15 cellular contexts compared by ENCODE assay signal in genomic region chr5:172617817-172618216, GRCh38. TPM values are rescaled to one million over a fixed set of nuclear protein-coding genes. Genes with fewer than 3 reads are reported as not detected.
DNase-seq lines count a peak whose midpoint lies in the region; ATAC-seq and TF ChIP-seq lines count a peak whose summit lies in the region.
"Had no signal": no experiment of that assay in that cellular context is flagged by ENCODE, and none has a peak within 500 bp of the region (broad histone marks: within the 10 kb centered on the region; RNA-seq: fewer than 3 reads in every experiment).

No MANE protein-coding gene starts in this region.

- no peaks in the 10 kb centered on the region for H3K79me2 ChIP-seq in GM23338 (replicated peaks; ENCODE audit: insufficient read depth)
- H3K79me2 ChIP-seq in neural progenitor cell (ENCODE audit: low read depth) = no peaks in the 10 kb centered on the region
- no peaks in the 10 kb centered on the region for H3K79me2 ChIP-seq in smooth muscle cell (ENCODE audit: low read depth)

- H3K4me1 ChIP-seq in GM23338 (ENCODE audit: insufficient read depth) = peaks cover 10% of the 10 kb centered on the region; the same call in 1 of the 2 replicates
- H3K4me1 ChIP-seq in neural progenitor cell = peaks cover 6% of the 10 kb centered on the region
- H3K4me1 ChIP-seq in smooth muscle cell (ENCODE audit: low read depth) = no peaks in the 10 kb centered on the region
- H3K4me1 ChIP-seq in thyroid gland = no peaks in the 10 kb centered on the region

- H3K9ac ChIP-seq in neural progenitor cell (no peak overlapping the region), smooth muscle cell (ENCODE audit: low read depth) (no peak overlapping the region)

- H3K27ac Mint-ChIP-seq in GM23338 = 0 out of 2 replicates have a peak overlapping the region, but pooled peaks have one; percentile 23
- H3K27ac Mint-ChIP-seq in WTC11 = no peak overlapping the region
- H3K27ac Mint-ChIP-seq in neural progenitor cell = peak overlapping the region; percentile 21
- H3K27ac Mint-ChIP-seq in activated T-cell treated with anti-CD3 and anti-CD28 coated beads, Interleukin-2, amount 50 U/mL, for 24 hours = no peak overlapping the region

- H3K36me3 ChIP-seq in GM23338 (ENCODE audit: insufficient read depth) = no peaks in the 10 kb centered on the region
- no peaks in the 10 kb centered on the region for H3K36me3 ChIP-seq in neural progenitor cell
- H3K36me3 ChIP-seq in smooth muscle cell (ENCODE audit: low read depth) = no peaks in the 10 kb centered on the region
- no peaks in the 10 kb centered on the region for H3K36me3 ChIP-seq in thyroid gland

- no peak overlapping the region for H3K4me2 ChIP-seq in GM23338
- H3K4me2 ChIP-seq in neural progenitor cell = no peak overlapping the region
- no peak overlapping the region for H3K4me2 ChIP-seq in smooth muscle cell
- H3K4me2 ChIP-seq: PC-9 had no signal

- H3K27me3 ChIP-seq in GM23338 (ENCODE audit: insufficient read depth) (no peaks in the 10 kb centered on the region), neural progenitor cell (no peaks in the 10 kb centered on the region), smooth muscle cell (ENCODE audit: low read depth) (no peaks in the 10 kb centered on the region), thyroid gland (no peaks in the 10 kb centered on the region)

- H3K27me3 Mint-ChIP-seq in GM23338 (ENCODE audit: insufficient read depth, low read depth, poor library complexity) (peaks cover 6% of the 10 kb centered on the region), WTC11 (ENCODE audit: low read depth) (peaks cover 5% of the 10 kb centered on the region), neural progenitor cell (ENCODE audit: insufficient read depth, low read depth) (peaks cover 3% of the 10 kb centered on the region)
- no peaks in the 10 kb centered on the region for H3K27me3 Mint-ChIP-seq in activated T-cell treated with anti-CD3 and anti-CD28 coated beads, Interleukin-2, amount 50 U/mL, for 24 hours

- H3K9me3 ChIP-seq in neural progenitor cell (ENCODE audit: low read depth) (peaks cover 5% of the 10 kb centered on the region), smooth muscle cell (replicated peaks; ENCODE audit: low read depth) (no peaks in the 10 kb centered on the region), thyroid gland (no peaks in the 10 kb centered on the region)

- H3F3A ChIP-seq in GM23338 (replicated peaks; ENCODE audit: low read depth) (0 out of 2 replicates have a peak, but pooled peaks cover 4% of the 10 kb centered on the region), neural progenitor cell (ENCODE audit: low read depth) (no peaks in the 10 kb centered on the region), smooth muscle cell (ENCODE audit: low read depth) (peaks cover 6% of the 10 kb centered on the region)

- H3K4me3 Mint-ChIP-seq in GM23338 (no peak overlapping the region), WTC11 (no peak overlapping the region), neural progenitor cell (no peak overlapping the region)
- H3K4me3 Mint-ChIP-seq in activated T-cell treated with anti-CD3 and anti-CD28 coated beads, Interleukin-2, amount 50 U/mL, for 24 hours = no peak overlapping the region

- POLR2A ChIA-PET in WTC11 (lab: Charles Lee) = interaction anchor here (0.7 kb wide), 1 partner anchor 46 kb away, joined by 3 read pairs; no protein-coding TSS in a partner anchor

- ATAC-seq in GM23338 (peak; percentile 72), WTC11 (peak; percentile 54; the same call in 1 of the 2 replicates)
- ATAC-seq: GM12878 had no signal

- CTCF ChIA-PET in WTC11 (lab: Charles Lee) = interaction anchor here (0.7 to 1.5 kb wide), 6 partner anchors 9 to 156 kb away, joined by 3 to 5 read pairs (median 4); no protein-coding TSS in a partner anchor

- H2AFZ ChIP-seq in GM23338 (peak overlapping the region; percentile 91), neural progenitor cell (replicated peaks) (no peak overlapping the region), smooth muscle cell (ENCODE audit: low read depth) (no peak overlapping the region)
- H2AFZ ChIP-seq: PC-9 had no signal

- H3K36me3 Mint-ChIP-seq in GM23338 (ENCODE audit: low read depth) = no peaks in the 10 kb centered on the region
- no peaks in the 10 kb centered on the region for H3K36me3 Mint-ChIP-seq in WTC11
- no peaks in the 10 kb centered on the region for H3K36me3 Mint-ChIP-seq in neural progenitor cell
- H3K36me3 Mint-ChIP-seq in activated T-cell treated with anti-CD3 and anti-CD28 coated beads, Interleukin-2, amount 50 U/mL, for 24 hours (ENCODE audit: low read depth) = no peaks in the 10 kb centered on the region

- intact Hi-C loops in thyroid gland (cut with DNase I) = no loop called here

- TF ChIP-seq POLR2A in thyroid gland (IDR thresholded peaks at IDR 0.05) = no peak

- H3K4me1 Mint-ChIP-seq in GM23338 = peaks cover 19% of the 10 kb centered on the region
- H3K4me1 Mint-ChIP-seq in WTC11 = peaks cover 10% of the 10 kb centered on the region
- H3K4me1 Mint-ChIP-seq in neural progenitor cell = peaks cover 16% of the 10 kb centered on the region
- H3K4me1 Mint-ChIP-seq in activated T-cell treated with anti-CD3 and anti-CD28 coated beads, Interleukin-2, amount 50 U/mL, for 24 hours (ENCODE audit: low read depth) = no peaks in the 10 kb centered on the region

- no peak overlapping the region for H3K4me3 ChIP-seq in GM23338
- H3K4me3 ChIP-seq in neural progenitor cell = no peak overlapping the region
- no peak overlapping the region for H3K4me3 ChIP-seq in smooth muscle cell
- no peak overlapping the region for H3K4me3 ChIP-seq in thyroid gland (replicated peaks in 1 of 3)
- H3K4me3 ChIP-seq: GM12878, PC-9 had no signal

- DNase-seq in GM23338 (ENCODE audit: low spot score) (peak; percentile 76), WTC11 (ENCODE audit: low spot score) (peak; percentile 44), neural progenitor cell (ENCODE audit: low spot score) (no peak), smooth muscle cell (lab: John Stamatoyannopoulos, UW; ENCODE audit: unreplicated experiment) (no peak), DMS53 (lab: John Stamatoyannopoulos, UW) (no peak), thyroid gland (no peak)
- no peak for DNase-seq in activated T-cell treated with anti-CD3 and anti-CD28 coated beads, Interleukin-2, amount 50 U/mL, for 24 hours
- DNase-seq: C1 segment of cervical spinal cord, GDM1, NCI-H1048, NCI-H146, NCI-H2081 treated with DMSO at 0.1 percent for 48 hours, NCI-H524, PC-9 had no signal

- H3K9me2 ChIP-seq in GM23338 (ENCODE audit: insufficient read depth) = no peaks in the 10 kb centered on the region

- H4K20me1 ChIP-seq in GM23338 (replicated peaks; ENCODE audit: insufficient read depth) (no peaks in the 10 kb centered on the region), neural progenitor cell (ENCODE audit: low read depth) (no peaks in the 10 kb centered on the region), smooth muscle cell (ENCODE audit: low read depth) (no peaks in the 10 kb centered on the region)

- no peak overlapping the region for H3K27ac ChIP-seq in GM23338 (ENCODE audit: low read depth)
- no peak overlapping the region for H3K27ac ChIP-seq in neural progenitor cell
- peak overlapping the region; percentile 69 for H3K27ac ChIP-seq in smooth muscle cell (ENCODE audit: low read depth)
- H3K27ac ChIP-seq in thyroid gland = no peak overlapping the region
- H3K27ac ChIP-seq: PC-9 had no signal

- H3K9me3 Mint-ChIP-seq in GM23338 (peaks cover 9% of the 10 kb centered on the region; the same call in 2 of the 3 replicates), WTC11 (0 out of 2 replicates have a peak, but pooled peaks cover 12% of the 10 kb centered on the region), neural progenitor cell (peaks cover 16% of the 10 kb centered on the region)
- no peaks in the 10 kb centered on the region for H3K9me3 Mint-ChIP-seq in activated T-cell treated with anti-CD3 and anti-CD28 coated beads, Interleukin-2, amount 50 U/mL, for 24 hours

- WGBS in smooth muscle cell (ENCODE audit: low lambda C conversion rate) = 93% methylated on average over 26 of the region's 26 CpGs
- WGBS in thyroid gland, 2 donors = 68 to 78% methylated on average over 14 to 25 of the region's 26 CpGs

- TF ChIP-seq CTCF in GM23338 (conservative IDR thresholded peaks at IDR 0.05; ENCODE audit: low read depth in 2 of 2) (no peak), WTC11 (IDR thresholded peaks at IDR 0.05) (no peak), neural progenitor cell (IDR thresholded peaks at IDR 0.05) (no peak), smooth muscle cell (IDR thresholded peaks at IDR 0.05; ENCODE audit: borderline replicate concordance, insufficient read depth, poor library complexity, severe bottlenecking) (no peak), thyroid gland (IDR thresholded peaks at IDR 0.05) (no peak)

TF ChIP-seq in GM23338, 12 proteins besides CTCF, POLR2A, EP300 and RAD21 (continues in another document):
- TF ChIP-seq JUNB (IDR thresholded peaks at IDR 0.05; ENCODE audit: unreplicated experiment) (no peak), ETS1 (IDR thresholded peaks at IDR 0.05) (no peak), EZH2phosphoT487 (IDR thresholded peaks at IDR 0.05; ENCODE audit: unreplicated experiment) (no peak)

TF ChIP-seq in WTC11, 78 proteins besides CTCF, POLR2A, EP300 and RAD21 (continues in another document):
- TF ChIP-seq MAX (CRISPR knock-in tag; IDR thresholded peaks at IDR 0.05) (no peak), SMAD4 (CRISPR knock-in tag; IDR thresholded peaks at IDR 0.05) (no peak)

RNA-seq across cellular contexts. Expression of gene NEURL1B, which starts 23.2 kb away (rescaled TPM):
- total RNA-seq in GM23338 (2014; rRNA removed; shearing (Covaris generic)) = 11.4 and 13.3 TPM in 2 replicates
- 1.9 and 2.1 TPM in 2 replicates for polyA plus RNA-seq in GM23338 (2016; fragmentation: Nextera tagmentation; extraction: Ambion mirVana)
- total RNA-seq in WTC11 (2021) = 6.1 to 9.8 TPM (median 6.6 TPM) in 3 replicates
- total RNA-seq in neural progenitor cell (ENCODE audit: low replicate concordance) = 12.1 and 20.2 TPM in 2 replicates
- 10.0 and 17.7 TPM in 2 replicates for total RNA-seq in smooth muscle cell
- 3.1 and 3.7 TPM in 2 replicates for polyA plus RNA-seq in smooth muscle cell
- total RNA-seq in thyroid gland = 10 to 100 TPM in 2 of 4 donors, 1 to 10 TPM in 2; 8.2 to 29.9 (median 10.9) TPM

Comparison
In these comparisons a context has a peak if more than half of its experiments do, and no peak if none do; other contexts are left out.
1. DNase-seq: peak in GM23338 (single experiment) and WTC11 (single experiment); none in neural progenitor cell (single experiment), smooth muscle cell (single experiment), DMS53 (single experiment), thyroid gland (0 of 2) and activated T-cell treated with anti-CD3 and anti-CD28 coated beads, Interleukin-2, amount 50 U/mL, for 24 hours (single experiment).
2. H3K27ac Mint-ChIP-seq: peak in GM23338 (single experiment) and neural progenitor cell (single experiment); none in WTC11 (single experiment) and activated T-cell treated with anti-CD3 and anti-CD28 coated beads, Interleukin-2, amount 50 U/mL, for 24 hours (single experiment).